1 cellular context compared by ENCODE assay signal in genomic region chr12:29148958-29149690, GRCh38.
TF ChIP-seq lines count a peak whose summit lies in the region.

Gene FAR2, plus strand, starts transcription at chr12:29149278. Its CDS starts 121,172 bp downstream, at chr12:29270450.

TF ChIP-seq in WTC11, 78 proteins besides CTCF, POLR2A, EP300 and RAD21 (continued from another document):
- TF ChIP-seq AR (CRISPR knock-in tag; IDR thresholded peaks at IDR 0.05) (no peak), ZNF671 (CRISPR knock-in tag; IDR thresholded peaks at IDR 0.05) (no peak), ZNF317 (CRISPR knock-in tag; IDR thresholded peaks at IDR 0.05; ENCODE audit: borderline replicate concordance, low read depth) (0 out of 2 replicates have a peak, but pooled peaks have one; percentile 8), ZBTB21 (CRISPR knock-in tag; IDR thresholded peaks at IDR 0.05; ENCODE audit: borderline replicate concordance) (no peak), FOXJ3 (CRISPR knock-in tag; IDR thresholded peaks at IDR 0.05; ENCODE audit: borderline replicate concordance) (no peak), ESRRA (CRISPR knock-in tag; IDR thresholded peaks at IDR 0.05; ENCODE audit: borderline replicate concordance) (no peak), EMX1 (CRISPR knock-in tag; IDR thresholded peaks at IDR 0.05) (no peak), CBFB (CRISPR knock-in tag; IDR thresholded peaks at IDR 0.05; ENCODE audit: low read depth) (no peak), JAZF1 (CRISPR knock-in tag; IDR thresholded peaks at IDR 0.05) (no peak), ARID4B (CRISPR knock-in tag; IDR thresholded peaks at IDR 0.05; ENCODE audit: borderline replicate concordance) (no peak), ZNF512 (CRISPR knock-in tag; IDR thresholded peaks at IDR 0.05; ENCODE audit: borderline replicate concordance) (no peak), ATF3 (CRISPR knock-in tag; conservative IDR thresholded peaks at IDR 0.05) (no peak), MAX (CRISPR knock-in tag; IDR thresholded peaks at IDR 0.05) (peak; percentile 36; the same call in 1 of the 2 replicates), NFYB (CRISPR knock-in tag; conservative IDR thresholded peaks at IDR 0.05; ENCODE audit: low read depth) (no peak), GTF2I (CRISPR knock-in tag; conservative IDR thresholded peaks at IDR 0.05) (no peak), PREB (CRISPR knock-in tag; IDR thresholded peaks at IDR 0.05; ENCODE audit: borderline replicate concordance) (no peak), PRRX2 (CRISPR knock-in tag; IDR thresholded peaks at IDR 0.05) (no peak), AFF4 (CRISPR knock-in tag; IDR thresholded peaks at IDR 0.05; ENCODE audit: borderline replicate concordance) (no peak), OVOL2 (CRISPR knock-in tag; IDR thresholded peaks at IDR 0.05; ENCODE audit: borderline replicate concordance) (no peak), ERG (CRISPR knock-in tag; IDR thresholded peaks at IDR 0.05) (no peak), NR2C2 (CRISPR knock-in tag; IDR thresholded peaks at IDR 0.05) (no peak), ETV6 (CRISPR knock-in tag; IDR thresholded peaks at IDR 0.05) (no peak; the same call in 1 of the 2 replicates), ELF4 (CRISPR knock-in tag; IDR thresholded peaks at IDR 0.05; ENCODE audit: low read depth) (no peak), USF1 (CRISPR knock-in tag; IDR thresholded peaks at IDR 0.05) (no peak), ZNF423 (CRISPR knock-in tag; IDR thresholded peaks at IDR 0.05) (no peak), NFATC4 (CRISPR knock-in tag; IDR thresholded peaks at IDR 0.05) (no peak), ZNF532 (CRISPR knock-in tag; IDR thresholded peaks at IDR 0.05; ENCODE audit: borderline replicate concordance) (no peak), ZNF416 (CRISPR knock-in tag; IDR thresholded peaks at IDR 0.05) (no peak), NFE2L1 (CRISPR knock-in tag; IDR thresholded peaks at IDR 0.05) (no peak), SOX15 (CRISPR knock-in tag; IDR thresholded peaks at IDR 0.05) (no peak), ZNF232 (CRISPR knock-in tag; IDR thresholded peaks at IDR 0.05) (peak; percentile 44; the same call in 1 of the 2 replicates), ZNF396 (CRISPR knock-in tag; IDR thresholded peaks at IDR 0.05; ENCODE audit: borderline replicate concordance) (no peak)
